1 cellular context compared by ENCODE assay signal in the genomic region with DNA sequence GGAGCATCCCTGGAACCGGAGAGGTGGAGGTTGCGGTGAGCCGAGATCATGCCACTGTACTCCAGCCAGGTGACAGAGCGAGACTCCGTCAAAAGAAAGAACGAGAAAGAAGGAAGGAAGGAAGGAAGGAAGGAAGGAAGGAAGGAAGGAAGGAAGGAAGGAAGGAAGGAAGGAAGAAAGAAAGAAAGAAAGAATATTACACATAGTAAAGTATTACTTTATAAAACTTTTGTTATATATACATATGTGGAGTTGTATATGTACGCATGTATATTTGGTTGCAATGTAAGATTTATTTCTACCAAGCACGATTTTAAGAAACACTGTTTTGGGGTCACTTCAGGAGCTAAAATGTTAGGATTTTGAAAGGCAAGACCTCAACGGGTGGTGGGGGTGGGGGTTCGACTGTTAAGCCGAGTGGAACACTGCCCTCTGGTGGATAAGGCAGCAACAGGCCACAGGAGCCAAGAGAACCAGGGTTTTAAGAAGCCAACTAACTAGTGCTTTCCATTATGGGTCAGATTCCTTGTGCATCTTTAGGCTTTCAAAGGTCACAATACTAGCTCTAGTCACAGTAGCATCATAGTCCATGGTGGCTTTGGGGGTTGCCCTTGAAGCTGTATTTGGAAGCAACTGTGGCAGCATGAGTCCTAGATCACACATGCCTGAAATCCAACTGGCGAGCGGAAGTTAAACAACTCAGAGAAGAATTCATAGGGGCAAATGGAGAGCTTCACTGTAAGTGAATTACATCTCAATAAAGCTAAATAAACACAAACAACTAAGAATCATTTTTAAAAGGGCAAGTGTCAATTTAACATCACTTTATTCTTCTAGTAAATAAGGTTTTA.
TF ChIP-seq lines count a peak whose summit lies in the region.

No MANE protein-coding gene starts in this region.

TF ChIP-seq in IMR-90, 13 proteins besides CTCF, POLR2A, EP300 and RAD21 (continued from another document):
- TF ChIP-seq FOS (IDR thresholded peaks at IDR 0.05; ENCODE audit: low read depth, low read length) (no peak), MAFK (IDR thresholded peaks at IDR 0.05; ENCODE audit: low read depth, low read length) (no peak), RFX5 (IDR thresholded peaks at IDR 0.05; ENCODE audit: low read depth, low read length) (no peak), CEBPB (IDR thresholded peaks at IDR 0.05; ENCODE audit: low read depth, low read length) (no peak), SMC3 (IDR thresholded peaks at IDR 0.05; ENCODE audit: low read depth, low read length) (peak; percentile 82), RCOR1 (IDR thresholded peaks at IDR 0.05; ENCODE audit: insufficient replicate concordance, low read length) (no peak), NFE2L2 (IDR thresholded peaks at IDR 0.05; ENCODE audit: low read depth, low read length) (no peak), MAZ (IDR thresholded peaks at IDR 0.05; ENCODE audit: borderline replicate concordance, low read depth, low read length) (peak; percentile 55; the same call in 1 of the 2 replicates), CHD1 (IDR thresholded peaks at IDR 0.05; ENCODE audit: low read depth, low read length) (no peak)
- TF ChIP-seq, protein P1, sequence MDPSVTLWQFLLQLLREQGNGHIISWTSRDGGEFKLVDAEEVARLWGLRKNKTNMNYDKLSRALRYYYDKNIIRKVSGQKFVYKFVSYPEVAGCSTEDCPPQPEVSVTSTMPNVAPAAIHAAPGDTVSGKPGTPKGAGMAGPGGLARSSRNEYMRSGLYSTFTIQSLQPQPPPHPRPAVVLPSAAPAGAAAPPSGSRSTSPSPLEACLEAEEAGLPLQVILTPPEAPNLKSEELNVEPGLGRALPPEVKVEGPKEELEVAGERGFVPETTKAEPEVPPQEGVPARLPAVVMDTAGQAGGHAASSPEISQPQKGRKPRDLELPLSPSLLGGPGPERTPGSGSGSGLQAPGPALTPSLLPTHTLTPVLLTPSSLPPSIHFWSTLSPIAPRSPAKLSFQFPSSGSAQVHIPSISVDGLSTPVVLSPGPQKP (IDR thresholded peaks at IDR 0.05; ENCODE audit: borderline replicate concordance, low read depth, low read length), result no peak
- TF ChIP-seq, protein P2, sequence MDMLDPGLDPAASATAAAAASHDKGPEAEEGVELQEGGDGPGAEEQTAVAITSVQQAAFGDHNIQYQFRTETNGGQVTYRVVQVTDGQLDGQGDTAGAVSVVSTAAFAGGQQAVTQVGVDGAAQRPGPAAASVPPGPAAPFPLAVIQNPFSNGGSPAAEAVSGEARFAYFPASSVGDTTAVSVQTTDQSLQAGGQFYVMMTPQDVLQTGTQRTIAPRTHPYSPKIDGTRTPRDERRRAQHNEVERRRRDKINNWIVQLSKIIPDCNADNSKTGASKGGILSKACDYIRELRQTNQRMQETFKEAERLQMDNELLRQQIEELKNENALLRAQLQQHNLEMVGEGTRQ (IDR thresholded peaks at IDR 0.05; ENCODE audit: low read depth, low read length), result no peak
